ENCODE assay signal across 1 cellular context in the genomic region with DNA sequence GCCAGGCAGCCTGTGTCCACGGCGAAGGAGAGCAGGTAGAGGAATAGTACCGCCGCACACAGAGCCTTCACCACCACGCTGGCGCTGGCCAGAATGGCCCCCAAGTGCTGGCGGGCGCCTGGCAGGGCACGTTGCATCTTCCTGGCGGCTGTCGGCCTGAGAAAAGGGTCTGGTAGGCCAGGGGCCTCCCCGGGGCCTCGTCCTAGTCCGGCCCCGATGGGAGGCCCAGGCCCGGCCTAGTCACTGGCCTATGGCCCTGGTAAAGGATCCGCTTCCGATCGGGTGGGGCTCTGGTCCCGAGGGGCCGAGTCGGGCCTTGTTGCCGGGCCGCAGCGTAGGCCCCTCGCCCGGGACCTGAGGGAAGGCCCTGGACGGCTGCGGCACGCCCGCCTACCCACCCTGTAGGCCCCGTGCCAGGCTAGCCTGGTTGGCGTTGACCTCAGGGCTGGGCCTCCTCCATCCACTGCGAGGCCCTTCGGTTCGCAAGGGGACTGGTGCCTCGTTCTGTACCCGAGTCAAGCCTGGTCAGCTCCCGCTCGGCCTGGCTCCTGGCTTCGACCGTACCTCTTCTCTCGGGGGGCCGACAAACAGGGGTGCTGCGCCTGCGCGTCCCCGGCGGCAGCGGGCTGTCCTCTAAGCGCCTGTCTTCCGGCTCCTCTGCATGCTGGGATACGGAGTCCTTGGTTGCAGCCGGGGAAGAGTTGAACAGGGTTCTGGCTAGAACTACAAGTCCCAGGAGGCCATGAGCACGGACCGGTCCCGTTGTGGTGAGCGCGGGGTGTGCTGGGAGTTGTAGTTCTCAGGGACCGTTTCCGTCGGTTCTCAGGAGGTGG.
A peak's percentile ranks its signal among the peaks of the same experiment; 100 is the strongest.
TF ChIP-seq lines count a peak whose summit lies in the region.

Gene TMEM115 (minus strand): TSS at position 595 of the 833 bp plus-strand sequence. CDS start 458 bp downstream, at position 137.

TF ChIP-seq in HepG2, 621 proteins besides CTCF, POLR2A, EP300 and RAD21 (continued from another document and continues in another):
- TF ChIP-seq SSRP1 (CRISPR knock-in tag; IDR thresholded peaks at IDR 0.05), result no peak
- no peak for TF ChIP-seq ZNF878 (CRISPR knock-in tag; IDR thresholded peaks at IDR 0.05)
- TF ChIP-seq SIX1 (CRISPR knock-in tag; IDR thresholded peaks at IDR 0.05; ENCODE audit: borderline replicate concordance), result no peak
- peak; percentile 27; the same call in 1 of the 2 replicates for TF ChIP-seq CC2D1A (CRISPR knock-in tag; IDR thresholded peaks at IDR 0.05)
- TF ChIP-seq ZFP36 (IDR thresholded peaks at IDR 0.05; ENCODE audit: borderline replicate concordance, low read depth, low read length, partially characterized antibody), result no peak
- TF ChIP-seq ZNF282 (IDR thresholded peaks at IDR 0.05; ENCODE audit: partially characterized antibody), result no peak
- no peak for TF ChIP-seq MED8 (CRISPR knock-in tag; IDR thresholded peaks at IDR 0.05; ENCODE audit: insufficient replicate concordance)
- peak; percentile 96 for TF ChIP-seq GMEB1 (CRISPR knock-in tag; IDR thresholded peaks at IDR 0.05; ENCODE audit: borderline replicate concordance)
- no peak; the same call in 1 of the 2 replicates for TF ChIP-seq ZNF232 (CRISPR knock-in tag; IDR thresholded peaks at IDR 0.05; ENCODE audit: borderline replicate concordance)
- TF ChIP-seq, protein P1, sequence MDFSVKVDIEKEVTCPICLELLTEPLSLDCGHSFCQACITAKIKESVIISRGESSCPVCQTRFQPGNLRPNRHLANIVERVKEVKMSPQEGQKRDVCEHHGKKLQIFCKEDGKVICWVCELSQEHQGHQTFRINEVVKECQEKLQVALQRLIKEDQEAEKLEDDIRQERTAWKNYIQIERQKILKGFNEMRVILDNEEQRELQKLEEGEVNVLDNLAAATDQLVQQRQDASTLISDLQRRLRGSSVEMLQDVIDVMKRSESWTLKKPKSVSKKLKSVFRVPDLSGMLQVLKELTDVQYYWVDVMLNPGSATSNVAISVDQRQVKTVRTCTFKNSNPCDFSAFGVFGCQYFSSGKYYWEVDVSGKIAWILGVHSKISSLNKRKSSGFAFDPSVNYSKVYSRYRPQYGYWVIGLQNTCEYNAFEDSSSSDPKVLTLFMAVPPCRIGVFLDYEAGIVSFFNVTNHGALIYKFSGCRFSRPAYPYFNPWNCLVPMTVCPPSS (IDR thresholded peaks at IDR 0.05), result no peak
- TF ChIP-seq, protein P2, sequence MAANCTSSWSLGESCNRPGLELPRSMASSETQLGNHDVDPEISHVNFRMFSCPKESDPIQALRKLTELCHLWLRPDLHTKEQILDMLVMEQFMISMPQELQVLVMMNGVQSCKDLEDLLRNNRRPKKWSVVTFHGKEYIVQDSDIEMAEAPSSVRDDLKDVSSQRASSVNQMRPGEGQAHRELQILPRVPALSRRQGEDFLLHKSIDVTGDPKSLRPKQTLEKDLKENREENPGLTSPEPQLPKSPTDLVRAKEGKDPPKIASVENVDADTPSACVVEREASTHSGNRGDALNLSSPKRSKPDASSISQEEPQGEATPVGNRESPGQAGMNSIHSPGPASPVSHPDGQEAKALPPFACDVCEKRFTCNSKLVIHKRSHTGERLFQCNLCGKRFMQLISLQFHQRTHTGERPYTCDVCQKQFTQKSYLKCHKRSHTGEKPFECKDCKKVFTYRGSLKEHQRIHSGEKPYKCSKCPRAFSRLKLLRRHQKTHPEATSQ (CRISPR knock-in tag; IDR thresholded peaks at IDR 0.05; ENCODE audit: borderline replicate concordance), result peak; percentile 63; the same call in 1 of the 2 replicates
- TF ChIP-seq, protein P3, sequence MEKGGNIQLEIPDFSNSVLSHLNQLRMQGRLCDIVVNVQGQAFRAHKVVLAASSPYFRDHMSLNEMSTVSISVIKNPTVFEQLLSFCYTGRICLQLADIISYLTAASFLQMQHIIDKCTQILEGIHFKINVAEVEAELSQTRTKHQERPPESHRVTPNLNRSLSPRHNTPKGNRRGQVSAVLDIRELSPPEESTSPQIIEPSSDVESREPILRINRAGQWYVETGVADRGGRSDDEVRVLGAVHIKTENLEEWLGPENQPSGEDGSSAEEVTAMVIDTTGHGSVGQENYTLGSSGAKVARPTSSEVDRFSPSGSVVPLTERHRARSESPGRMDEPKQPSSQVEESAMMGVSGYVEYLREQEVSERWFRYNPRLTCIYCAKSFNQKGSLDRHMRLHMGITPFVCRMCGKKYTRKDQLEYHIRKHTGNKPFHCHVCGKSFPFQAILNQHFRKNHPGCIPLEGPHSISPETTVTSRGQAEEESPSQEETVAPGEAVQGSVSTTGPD (CRISPR knock-in tag; IDR thresholded peaks at IDR 0.05), result no peak
- TF ChIP-seq KAT2B (IDR thresholded peaks at IDR 0.05; ENCODE audit: borderline replicate concordance, low read depth, low read length), result no peak
- no peak for TF ChIP-seq TP53 (CRISPR knock-in tag; conservative IDR thresholded peaks at IDR 0.05)
- TF ChIP-seq HDAC2 (CRISPR knock-in tag; IDR thresholded peaks at IDR 0.05), result peak; percentile 53; the same call in 1 of the 2 replicates
- TF ChIP-seq, protein P4, sequence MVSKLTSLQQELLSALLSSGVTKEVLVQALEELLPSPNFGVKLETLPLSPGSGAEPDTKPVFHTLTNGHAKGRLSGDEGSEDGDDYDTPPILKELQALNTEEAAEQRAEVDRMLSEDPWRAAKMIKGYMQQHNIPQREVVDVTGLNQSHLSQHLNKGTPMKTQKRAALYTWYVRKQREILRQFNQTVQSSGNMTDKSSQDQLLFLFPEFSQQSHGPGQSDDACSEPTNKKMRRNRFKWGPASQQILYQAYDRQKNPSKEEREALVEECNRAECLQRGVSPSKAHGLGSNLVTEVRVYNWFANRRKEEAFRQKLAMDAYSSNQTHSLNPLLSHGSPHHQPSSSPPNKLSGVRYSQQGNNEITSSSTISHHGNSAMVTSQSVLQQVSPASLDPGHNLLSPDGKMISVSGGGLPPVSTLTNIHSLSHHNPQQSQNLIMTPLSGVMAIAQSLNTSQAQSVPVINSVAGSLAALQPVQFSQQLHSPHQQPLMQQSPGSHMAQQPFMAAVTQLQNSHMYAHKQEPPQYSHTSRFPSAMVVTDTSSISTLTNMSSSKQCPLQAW (CRISPR knock-in tag; IDR thresholded peaks at IDR 0.05), result peak; percentile 79
- peak; percentile 94; the same call in 1 of the 2 replicates for TF ChIP-seq CREBL2 (CRISPR knock-in tag; IDR thresholded peaks at IDR 0.05; ENCODE audit: borderline replicate concordance)
- TF ChIP-seq, protein P5, sequence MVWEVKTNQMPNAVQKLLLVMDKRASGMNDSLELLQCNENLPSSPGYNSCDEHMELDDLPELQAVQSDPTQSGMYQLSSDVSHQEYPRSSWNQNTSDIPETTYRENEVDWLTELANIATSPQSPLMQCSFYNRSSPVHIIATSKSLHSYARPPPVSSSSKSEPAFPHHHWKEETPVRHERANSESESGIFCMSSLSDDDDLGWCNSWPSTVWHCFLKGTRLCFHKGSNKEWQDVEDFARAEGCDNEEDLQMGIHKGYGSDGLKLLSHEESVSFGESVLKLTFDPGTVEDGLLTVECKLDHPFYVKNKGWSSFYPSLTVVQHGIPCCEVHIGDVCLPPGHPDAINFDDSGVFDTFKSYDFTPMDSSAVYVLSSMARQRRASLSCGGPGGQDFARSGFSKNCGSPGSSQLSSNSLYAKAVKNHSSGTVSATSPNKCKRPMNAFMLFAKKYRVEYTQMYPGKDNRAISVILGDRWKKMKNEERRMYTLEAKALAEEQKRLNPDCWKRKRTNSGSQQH (CRISPR knock-in tag; IDR thresholded peaks at IDR 0.05; ENCODE audit: low read depth), result 0 out of 2 replicates have a peak, but pooled peaks have one; percentile 58
- TF ChIP-seq NCOA2 (CRISPR knock-in tag; IDR thresholded peaks at IDR 0.05), result no peak; the same call in 1 of the 2 replicates
- no peak for TF ChIP-seq HDAC6 (IDR thresholded peaks at IDR 0.05; ENCODE audit: low read depth, low read length)
- TF ChIP-seq ZFAT (CRISPR knock-in tag; conservative IDR thresholded peaks at IDR 0.05), result no peak
- no peak for TF ChIP-seq ZFP37 (CRISPR knock-in tag; IDR thresholded peaks at IDR 0.05; ENCODE audit: borderline replicate concordance)
- peak; percentile 75 for TF ChIP-seq EEA1 (CRISPR knock-in tag; IDR thresholded peaks at IDR 0.05; ENCODE audit: borderline replicate concordance)
- TF ChIP-seq SKIL (CRISPR knock-in tag; IDR thresholded peaks at IDR 0.05; ENCODE audit: borderline replicate concordance), result no peak
- TF ChIP-seq DR1 (CRISPR knock-in tag; IDR thresholded peaks at IDR 0.05), result peak; percentile 82
- TF ChIP-seq SNAPC2 (CRISPR knock-in tag; IDR thresholded peaks at IDR 0.05), result no peak
- TF ChIP-seq, protein P6, sequence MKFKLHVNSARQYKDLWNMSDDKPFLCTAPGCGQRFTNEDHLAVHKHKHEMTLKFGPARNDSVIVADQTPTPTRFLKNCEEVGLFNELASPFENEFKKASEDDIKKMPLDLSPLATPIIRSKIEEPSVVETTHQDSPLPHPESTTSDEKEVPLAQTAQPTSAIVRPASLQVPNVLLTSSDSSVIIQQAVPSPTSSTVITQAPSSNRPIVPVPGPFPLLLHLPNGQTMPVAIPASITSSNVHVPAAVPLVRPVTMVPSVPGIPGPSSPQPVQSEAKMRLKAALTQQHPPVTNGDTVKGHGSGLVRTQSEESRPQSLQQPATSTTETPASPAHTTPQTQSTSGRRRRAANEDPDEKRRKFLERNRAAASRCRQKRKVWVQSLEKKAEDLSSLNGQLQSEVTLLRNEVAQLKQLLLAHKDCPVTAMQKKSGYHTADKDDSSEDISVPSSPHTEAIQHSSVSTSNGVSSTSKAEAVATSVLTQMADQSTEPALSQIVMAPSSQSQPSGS (CRISPR knock-in tag; IDR thresholded peaks at IDR 0.05), result no peak; the same call in 1 of the 2 replicates
- 0 out of 2 replicates have a peak, but pooled peaks have one; percentile 59 for TF ChIP-seq KLF11 (CRISPR knock-in tag; IDR thresholded peaks at IDR 0.05)
- no peak for TF ChIP-seq ZNF710 (CRISPR knock-in tag; IDR thresholded peaks at IDR 0.05; ENCODE audit: borderline replicate concordance)
- TF ChIP-seq SMAD1 (CRISPR knock-in tag; IDR thresholded peaks at IDR 0.05; ENCODE audit: borderline replicate concordance, low read depth), result 0 out of 2 replicates have a peak, but pooled peaks have one; percentile 48
- no peak for TF ChIP-seq NAIF1 (CRISPR knock-in tag; IDR thresholded peaks at IDR 0.05; ENCODE audit: borderline replicate concordance)
- peak; percentile 58; the same call in 1 of the 2 replicates for TF ChIP-seq ZFP41 (CRISPR knock-in tag; IDR thresholded peaks at IDR 0.05; ENCODE audit: borderline replicate concordance)
- TF ChIP-seq TARDBP (CRISPR knock-in tag; IDR thresholded peaks at IDR 0.05), result peak; percentile 82
- no peak for TF ChIP-seq ZNF841 (CRISPR knock-in tag; IDR thresholded peaks at IDR 0.05; ENCODE audit: borderline replicate concordance)
- no peak for TF ChIP-seq RNF219 (CRISPR knock-in tag; IDR thresholded peaks at IDR 0.05)
- TF ChIP-seq IRF2 (CRISPR knock-in tag; IDR thresholded peaks at IDR 0.05), result peak; percentile 99
- no peak for TF ChIP-seq SMARCC2 (IDR thresholded peaks at IDR 0.05)
